In genomic region chr2:128179461-128179755, GRCh38 we compare ENCODE assay signal across 18 cellular contexts.
DNase-seq lines count a peak whose midpoint lies in the region; TF ChIP-seq lines count a peak whose summit lies in the region.
"Had no signal": no experiment of that assay in that cellular context is flagged by ENCODE, and none has a peak within 500 bp of the region (broad histone marks: within the 10 kb centered on the region; RNA-seq: fewer than 3 reads in every experiment).

No MANE protein-coding gene starts in this region.

- no peak overlapping the region for H3K4me2 ChIP-seq in KMS-11

- H3K4me3 ChIP-seq in AG04450 (ENCODE audit: low read depth, low read length) (no peak overlapping the region), KMS-11 (IDR thresholded peaks at IDR 0.05; ENCODE audit: insufficient read depth, low read depth, low read length) (no peak overlapping the region), choroid plexus epithelial cell (ENCODE audit: low read depth, low read length) (peak overlapping the region; percentile 22)
- H3K4me3 ChIP-seq: cardiac muscle cell, GM12878, prostate gland had no signal

- H3K9me3 ChIP-seq in AG04450 (ENCODE audit: control insufficient read depth, insufficient read depth, low read length), result no peaks in the 10 kb centered on the region
- H3K9me3 ChIP-seq: prostate gland had no signal

- no peaks in the 10 kb centered on the region for H3K9me3 Mint-ChIP-seq in nephron progenitor cell
- H3K9me3 Mint-ChIP-seq: activated CD4-positive, alpha-beta T cell treated with anti-CD3 and anti-CD28 coated beads, Interleukin-2, amount 10 ng/mL, durations not matched to agents 7 days and 5 days; activated T-helper 1 cell treated with anti-CD3 and anti-CD28 coated beads, Interleukin-12 subunit alpha, Interleukin-12 subunit beta, Interleukin-2, Interleukin-4 antibody, amounts not matched to agents 30 ng/mL and 10 ng/mL and 1 ng/mL, durations not matched to agents 14 hours and 24 hours and 36 hours; CD14-positive monocyte; neural crest cell; T-helper 2 cell treated with Interferon-gamma antibody and Interleukin-4, amounts not matched to agents 5 μg/mL and 100 μg/mL, for 36 hours had no signal

- H3K4me3 Mint-ChIP-seq in nephron progenitor cell, result no peak overlapping the region
- H3K4me3 Mint-ChIP-seq: activated CD4-positive, alpha-beta T cell treated with anti-CD3 and anti-CD28 coated beads, Interleukin-2, amount 10 ng/mL, durations not matched to agents 7 days and 5 days; activated T-helper 1 cell treated with anti-CD3 and anti-CD28 coated beads, Interleukin-12 subunit alpha, Interleukin-12 subunit beta, Interleukin-2, Interleukin-4 antibody, amounts not matched to agents 30 ng/mL and 10 ng/mL and 1 ng/mL, durations not matched to agents 14 hours and 24 hours and 36 hours; CD14-positive monocyte; neural crest cell; T-helper 2 cell treated with Interferon-gamma antibody and Interleukin-4, amounts not matched to agents 5 μg/mL and 100 μg/mL, for 36 hours had no signal

- H4K20me1 ChIP-seq in KMS-11 (ENCODE audit: insufficient read depth), result no peaks in the 10 kb centered on the region

- CTCF ChIA-PET in AG04450 (lab: Charles Lee), result interaction anchor here (0.5 to 1.9 kb wide), 9 partner anchors 9 to 406 kb away, joined by 3 to 11 read pairs (median 3); no protein-coding TSS in a partner anchor

- no peaks in the 10 kb centered on the region for H3K4me1 Mint-ChIP-seq in nephron progenitor cell
- H3K4me1 Mint-ChIP-seq: neural crest cell had no signal

- H3K4me1 ChIP-seq in KMS-11 (ENCODE audit: low read depth, poor library complexity, severe bottlenecking), result no peaks in the 10 kb centered on the region
- H3K4me1 ChIP-seq: prostate gland had no signal

- no peaks in the 10 kb centered on the region for H3K36me3 ChIP-seq in KMS-11 (ENCODE audit: insufficient read depth)

- H3K9ac ChIP-seq in KMS-11, result no peak overlapping the region

- no peaks in the 10 kb centered on the region for H3K27me3 ChIP-seq in AG04450 (ENCODE audit: control insufficient read depth, insufficient read depth, low read length)
- H3K27me3 ChIP-seq in KMS-11 (ENCODE audit: insufficient read depth, low read depth), result no peaks in the 10 kb centered on the region
- H3K27me3 ChIP-seq: cardiac muscle cell had no signal

- H3K79me2 ChIP-seq in KMS-11 (ENCODE audit: insufficient read depth, low read depth), result no peaks in the 10 kb centered on the region

- peak overlapping the region; percentile 83 for H3K27ac ChIP-seq in AG04450 (ENCODE audit: low read depth, low read length)
- H3K27ac ChIP-seq in KMS-11, result no peak overlapping the region
- H3K27ac ChIP-seq: cardiac muscle cell, prostate gland had no signal

- POLR2A ChIA-PET in AG04450 (lab: Yijun Ruan, JAX), result interaction anchor here (1.0 to 1.4 kb wide), 3 partner anchors 10 to 384 kb away, joined by 3 to 4 read pairs (median 4); no protein-coding TSS in a partner anchor

- peaks cover 47% of the 10 kb centered on the region for H3K36me3 Mint-ChIP-seq in nephron progenitor cell (ENCODE audit: low read depth)

- H3K27ac Mint-ChIP-seq in nephron progenitor cell, result no peak overlapping the region
- H3K27ac Mint-ChIP-seq: T-helper 2 cell treated with Interferon-gamma antibody and Interleukin-4, amounts not matched to agents 5 μg/mL and 100 μg/mL, for 36 hours had no signal

- no peak overlapping the region for H2AFZ ChIP-seq in KMS-11 (ENCODE audit: low read depth)

- no peaks in the 10 kb centered on the region for H3K27me3 Mint-ChIP-seq in nephron progenitor cell (ENCODE audit: low read depth, poor library complexity)
- H3K27me3 Mint-ChIP-seq: activated CD4-positive, alpha-beta T cell treated with anti-CD3 and anti-CD28 coated beads, Interleukin-2, amount 10 ng/mL, durations not matched to agents 7 days and 5 days had no signal

- DNase-seq in AG04450 (ENCODE audit: low read depth, low spot score) (no peak), choroid plexus epithelial cell (ENCODE audit: low read depth) (no peak), nephron progenitor cell (no peak), NCI-H2081 (lab: John Stamatoyannopoulos, UW) (no peak), SW 1271 (lab: John Stamatoyannopoulos, UW) (no peak), Kasumi-1 (lab: John Stamatoyannopoulos, UW) (no peak), HuH-7.5 (ENCODE audit: low spot score) (no peak)
- DNase-seq: NCI-H1105, NCI-H2029 treated with DMSO at 0.1 percent for 48 hours had no signal

- TF ChIP-seq CTCF in AG04450 (IDR thresholded peaks at IDR 0.05; ENCODE audit: low read depth, low read length), result no peak
- peak; percentile 14; the same call in 1 of the 2 replicates for TF ChIP-seq CTCF in KMS-11 (conservative IDR thresholded peaks at IDR 0.05; ENCODE audit: low read depth, low read length)
- no peak for TF ChIP-seq CTCF in choroid plexus epithelial cell (conservative IDR thresholded peaks at IDR 0.05; ENCODE audit: low read depth, low read length)
- peak; percentile 16 for TF ChIP-seq CTCF in nephron progenitor cell (IDR thresholded peaks at IDR 0.05)

Comparison
In these comparisons a context has a peak if more than half of its experiments do, and no peak if none do; other contexts are left out.
1. CTCF ChIP-seq: peak in KMS-11 (single experiment) and nephron progenitor cell (single experiment); none in AG04450 (single experiment) and choroid plexus epithelial cell (single experiment).